20 cellular contexts compared by ENCODE assay signal in genomic region chr9:36542355-36542754, GRCh38. TPM values are rescaled to one million over a fixed set of nuclear protein-coding genes. Genes with fewer than 3 reads are reported as not detected.
A peak's percentile ranks its signal among the peaks of the same experiment; 100 is the strongest.
DNase-seq lines count a peak whose midpoint lies in the region; ATAC-seq and TF ChIP-seq lines count a peak whose summit lies in the region.
"Had no signal": no experiment of that assay in that cellular context is flagged by ENCODE, and none has a peak within 500 bp of the region (broad histone marks: within the 10 kb centered on the region; RNA-seq: fewer than 3 reads in every experiment).

No MANE protein-coding gene starts in this region.

- intact Hi-C loops in activated CD4-positive, alpha-beta T cell treated with anti-CD3 and anti-CD28 coated beads, Interleukin-2, amount 10 ng/mL, durations not matched to agents 24 days and 14 days (cut with micrococcal nuclease), result no loop called here

- H3K36me3 Mint-ChIP-seq in activated CD4-positive, alpha-beta T cell treated with anti-CD3 and anti-CD28 coated beads, Interleukin-2, amount 10 ng/mL, durations not matched to agents 24 days and 14 days (ENCODE audit: low read depth), result no peaks in the 10 kb centered on the region
- H3K36me3 Mint-ChIP-seq: CD4-positive, CD25-positive, alpha-beta regulatory T cell had no signal

- H3K4me1 Mint-ChIP-seq in activated CD4-positive, alpha-beta T cell treated with anti-CD3 and anti-CD28 coated beads, Interleukin-2, amount 10 ng/mL, durations not matched to agents 24 days and 14 days, result peaks cover 8% of the 10 kb centered on the region
- H3K4me1 Mint-ChIP-seq: CD4-positive, CD25-positive, alpha-beta regulatory T cell had no signal

- H3K27me3 ChIP-seq in H7 (ENCODE audit: control insufficient read depth, insufficient read depth, low read length) (no peaks in the 10 kb centered on the region), WERI-Rb-1 (ENCODE audit: insufficient read depth, low read depth, severe bottlenecking) (no peaks in the 10 kb centered on the region), osteoblast (ENCODE audit: insufficient read depth, low read length) (no peaks in the 10 kb centered on the region)
- H3K27me3 ChIP-seq: BLaER1 had no signal

- H3K4me2 ChIP-seq in osteoblast (ENCODE audit: insufficient read depth, low read length), result no peak overlapping the region
- H3K4me2 ChIP-seq: BLaER1, PC-9 had no signal

- no peak overlapping the region for H3K27ac ChIP-seq in WERI-Rb-1
- no peak overlapping the region for H3K27ac ChIP-seq in osteoblast (ENCODE audit: low read depth, low read length)
- H3K27ac ChIP-seq: BLaER1, PC-9 had no signal

- H3K36me3 ChIP-seq in H7 (replicated peaks; ENCODE audit: control insufficient read depth, insufficient read depth, low read length) (no peaks in the 10 kb centered on the region), WERI-Rb-1 (no peaks in the 10 kb centered on the region), osteoblast (ENCODE audit: insufficient read depth, low read length) (no peaks in the 10 kb centered on the region)
- H3K36me3 ChIP-seq: BLaER1 had no signal

- no peak overlapping the region for H3K4me3 Mint-ChIP-seq in activated CD4-positive, alpha-beta T cell treated with anti-CD3 and anti-CD28 coated beads, Interleukin-2, amount 10 ng/mL, durations not matched to agents 24 days and 14 days
- H3K4me3 Mint-ChIP-seq: CD4-positive, CD25-positive, alpha-beta regulatory T cell had no signal

- H3K4me1 ChIP-seq in osteoblast (ENCODE audit: insufficient read depth, low read length), result no peaks in the 10 kb centered on the region
- H3K4me1 ChIP-seq: BLaER1 had no signal

- DNase-seq in H7, result peak; percentile 73
- no peak for DNase-seq in WERI-Rb-1
- peak; percentile 42 for DNase-seq in iPS DF 19.7 (ENCODE audit: low read depth, low spot score)
- peak; percentile 9 for DNase-seq in osteoblast (ENCODE audit: insufficient read length, low spot score, missing footprints)
- DNase-seq in activated CD4-positive, alpha-beta T cell treated with anti-CD3 and anti-CD28 coated beads, Interleukin-2, amount 10 ng/mL, durations not matched to agents 24 days and 14 days, result no peak
- DNase-seq in left lobe of liver (ENCODE audit: low spot score), result no peak
- DNase-seq in RPMI8226, result no peak
- DNase-seq: CD4-positive, CD25-positive, alpha-beta regulatory T cell; DMS153; DND-41; KBM-7; MV-4-11; NCI-H1105; NCI-H1436 treated with DMSO at 0.1 percent for 48 hours; NCI-H1930; NCI-H446; NCI-H526; PC-9; SHP77 treated with DMSO at 0.1 percent for 48 hours had no signal

- 0 out of 2 replicates have a peak, but pooled peaks have one; percentile 9 for TF ChIP-seq CTCF in WERI-Rb-1 (IDR thresholded peaks at IDR 0.05; ENCODE audit: low read depth, low read length)
- TF ChIP-seq CTCF in osteoblast (IDR thresholded peaks at IDR 0.05; ENCODE audit: extremely low read depth, low read depth, low read length), result no peak

- no peaks in the 10 kb centered on the region for H3K79me2 ChIP-seq in osteoblast (ENCODE audit: insufficient read depth, low read length)

- no peaks in the 10 kb centered on the region for H3K9me3 Mint-ChIP-seq in activated CD4-positive, alpha-beta T cell treated with anti-CD3 and anti-CD28 coated beads, Interleukin-2, amount 10 ng/mL, durations not matched to agents 24 days and 14 days
- H3K9me3 Mint-ChIP-seq: CD4-positive, CD25-positive, alpha-beta regulatory T cell had no signal

- H3K4me3 ChIP-seq in H7 (ENCODE audit: insufficient read depth, low read depth, low read length) (no peak overlapping the region), WERI-Rb-1 (ENCODE audit: low read depth, low read length) (no peak overlapping the region), osteoblast (ENCODE audit: insufficient read depth, low read length) (no peak overlapping the region)
- H3K4me3 ChIP-seq: BLaER1, PC-9 had no signal

- H4K20me1 ChIP-seq in osteoblast (ENCODE audit: insufficient read depth, low read length), result no peaks in the 10 kb centered on the region
- H4K20me1 ChIP-seq: BLaER1 had no signal

- H2AFZ ChIP-seq in osteoblast (ENCODE audit: low read length), result no peak overlapping the region
- H2AFZ ChIP-seq: PC-9 had no signal

- no peaks in the 10 kb centered on the region for H3K27me3 Mint-ChIP-seq in activated CD4-positive, alpha-beta T cell treated with anti-CD3 and anti-CD28 coated beads, Interleukin-2, amount 10 ng/mL, durations not matched to agents 24 days and 14 days
- H3K27me3 Mint-ChIP-seq: CD4-positive, CD25-positive, alpha-beta regulatory T cell had no signal

- H3K27ac Mint-ChIP-seq in activated CD4-positive, alpha-beta T cell treated with anti-CD3 and anti-CD28 coated beads, Interleukin-2, amount 10 ng/mL, durations not matched to agents 24 days and 14 days, result no peak overlapping the region
- H3K27ac Mint-ChIP-seq: CD4-positive, CD25-positive, alpha-beta regulatory T cell had no signal

- H3K9me3 ChIP-seq in WERI-Rb-1 (ENCODE audit: severe bottlenecking) (no peaks in the 10 kb centered on the region), osteoblast (ENCODE audit: low read depth, low read length) (no peaks in the 10 kb centered on the region)
- H3K9me3 ChIP-seq: BLaER1 had no signal

- ATAC-seq in left lobe of liver, result no peak

RNA-seq across cellular contexts. Expression of gene MELK, which starts 30.3 kb away (rescaled TPM):
- total RNA-seq in H7 (2014; rRNA removed; shearing (Covaris generic)), result 65.2 and 71.4 TPM in 2 replicates
- total RNA-seq in osteoblast (8.3 and 9.4 TPM in 2 replicates), left lobe of liver (0.23 TPM)
- 54.2 and 57.0 TPM in 2 replicates for total RNA-seq in activated CD4-positive, alpha-beta T cell treated with anti-CD3 and anti-CD28 coated beads, Interleukin-2, amount 10 ng/mL, durations not matched to agents 24 days and 14 days

Comparison
In these comparisons a context has a peak if more than half of its experiments do, and no peak if none do; other contexts are left out.
1. DNase-seq: peak in H7 (single experiment), iPS DF 19.7 (single experiment) and osteoblast (single experiment); none in WERI-Rb-1 (single experiment), activated CD4-positive, alpha-beta T cell treated with anti-CD3 and anti-CD28 coated beads, Interleukin-2, amount 10 ng/mL, durations not matched to agents 24 days and 14 days (single experiment), left lobe of liver (single experiment) and RPMI8226 (single experiment).